In the genomic region with DNA sequence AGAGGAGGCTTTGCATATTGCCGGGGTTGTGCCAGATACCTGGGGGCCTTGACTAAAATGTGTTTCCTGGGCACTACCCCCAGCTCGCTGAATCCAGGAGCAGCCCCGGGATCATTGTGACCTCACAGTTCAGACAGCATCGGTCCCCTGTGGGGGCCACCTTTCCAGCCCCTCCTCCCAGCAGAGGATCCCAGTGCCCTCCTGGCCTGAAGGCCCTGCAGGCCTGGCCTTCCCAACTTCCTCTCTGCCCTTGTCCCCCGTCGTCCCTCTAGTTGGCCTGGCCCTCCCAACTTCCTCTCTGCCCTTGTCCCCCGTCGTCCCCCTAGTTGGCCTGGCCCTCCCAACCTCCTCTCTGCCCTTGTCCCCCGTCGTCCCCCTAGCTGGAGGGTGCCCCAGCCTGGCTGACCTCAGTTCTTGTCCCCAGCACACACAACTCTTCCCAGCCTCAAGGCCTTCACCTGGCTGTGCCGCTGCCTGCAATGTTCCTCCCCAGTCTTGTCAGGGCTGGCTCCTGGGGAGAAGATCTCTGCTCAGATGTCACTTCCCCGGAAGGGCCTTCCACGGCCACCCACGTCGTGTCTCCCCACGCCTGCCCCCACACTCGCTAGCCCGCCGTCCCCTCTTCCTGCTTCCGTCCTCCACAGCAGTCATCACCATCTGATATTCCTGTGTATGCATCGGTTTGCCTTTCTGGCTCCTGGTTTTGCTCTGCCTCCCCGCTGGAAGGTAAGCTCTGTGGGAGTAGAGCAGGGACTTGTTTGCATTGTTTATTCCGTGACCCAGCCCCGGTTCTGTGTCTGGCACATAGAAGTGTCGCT, we compare ENCODE assay signal across 25 cellular contexts. TPM values are rescaled to one million over a fixed set of nuclear protein-coding genes. Genes with fewer than 3 reads are reported as not detected.
DNase-seq lines count a peak whose midpoint lies in the region; ATAC-seq, FAIRE-seq and TF ChIP-seq lines count a peak whose summit lies in the region.
"Had no signal": no experiment of that assay in that cellular context is flagged by ENCODE, and none has a peak within 500 bp of the region (broad histone marks: within the 10 kb centered on the region; RNA-seq: fewer than 3 reads in every experiment).

No MANE protein-coding gene starts in this region.

- DNase-seq in activated CD8-positive, alpha-beta memory T cell treated with anti-CD3 and anti-CD28 coated beads for 24 hours, result peak; percentile 37
- DNase-seq in activated CD8-positive, alpha-beta memory T cell treated with anti-CD3 and anti-CD28 coated beads, Interleukin-2, amount 50 U/mL, for 48 hours, result no peak
- no peak for DNase-seq in bronchial epithelial cell (ENCODE audit: low read depth)
- peak; percentile 7 for DNase-seq in mucosa of gallbladder (ENCODE audit: low spot score)
- DNase-seq in type B pancreatic cell (ENCODE audit: extremely low spot score, unreplicated experiment), result peak; percentile 63
- no peak for DNase-seq in NCI-H2107 (lab: John Stamatoyannopoulos, UW)
- no peak for DNase-seq in medulla oblongata (ENCODE audit: extremely low spot score)
- DNase-seq: activated CD4-positive, alpha-beta T cell treated with anti-CD3 and anti-CD28 coated beads, Interleukin-2, amount 10 ng/mL, durations not matched to agents 24 days and 14 days; activated naive CD8-positive, alpha-beta T cell treated with anti-CD3 and anti-CD28 coated beads, Interleukin-2, amount 50 U/mL, for 24 hours; body of pancreas; cortex of kidney; DMS79; left cardiac atrium; naive thymus-derived CD8-positive, alpha-beta T cell; NCI-H510A; psoas muscle; stimulated activated CD4-positive, alpha-beta T cell treated with anti-CD3 and anti-CD28 coated beads, Interleukin-2, amount 100 ng/mL, for 24 hours had no signal

- H3K27me3 ChIP-seq in bronchial epithelial cell (ENCODE audit: control insufficient read depth, insufficient read depth, low read length), result no peaks in the 10 kb centered on the region
- H3K27me3 ChIP-seq: body of pancreas, Peyer's patch had no signal

- H3K9me3 Mint-ChIP-seq in type B pancreatic cell, result no peaks in the 10 kb centered on the region
- H3K9me3 Mint-ChIP-seq: activated CD4-positive, alpha-beta T cell treated with anti-CD3 and anti-CD28 coated beads, Interleukin-2, amount 10 ng/mL, durations not matched to agents 24 days and 14 days; activated naive CD8-positive, alpha-beta T cell treated with anti-CD3 and anti-CD28 coated beads, Interleukin-2, amount 50 U/mL, for 24 hours; naive thymus-derived CD8-positive, alpha-beta T cell; stimulated activated memory B cell treated with anti-CD40 and anti-IgM and Interleukin-4, amounts not matched to agents 10 μg/mL and 1 μg/mL and 100 μg/mL, for 72 hours had no signal

- no peak overlapping the region for H3K4me3 ChIP-seq in bronchial epithelial cell (ENCODE audit: low read depth, low read length)
- H3K4me3 ChIP-seq: body of pancreas, Peyer's patch, psoas muscle, skin epidermis, thoracic aorta had no signal

- peak; percentile 84 for FAIRE-seq in bronchial epithelial cell (lab: Jason Lieb, UNC)
- FAIRE-seq: endometrium had no signal

- no peaks in the 10 kb centered on the region for H3K36me3 ChIP-seq in bronchial epithelial cell (ENCODE audit: control insufficient read depth, insufficient read depth, low read length)
- H3K36me3 ChIP-seq: Peyer's patch, thoracic aorta had no signal

- peak overlapping the region; percentile 38 for H3K27ac Mint-ChIP-seq in type B pancreatic cell
- H3K27ac Mint-ChIP-seq: activated CD4-positive, alpha-beta T cell treated with anti-CD3 and anti-CD28 coated beads, Interleukin-2, amount 10 ng/mL, durations not matched to agents 24 days and 14 days; activated naive CD8-positive, alpha-beta T cell treated with anti-CD3 and anti-CD28 coated beads, Interleukin-2, amount 50 U/mL, for 24 hours; naive thymus-derived CD8-positive, alpha-beta T cell; stimulated activated memory B cell treated with anti-CD40 and anti-IgM and Interleukin-4, amounts not matched to agents 10 μg/mL and 1 μg/mL and 100 μg/mL, for 72 hours had no signal

- peaks cover 33% of the 10 kb centered on the region for H3K4me1 Mint-ChIP-seq in type B pancreatic cell (ENCODE audit: unreplicated experiment)
- H3K4me1 Mint-ChIP-seq: activated CD4-positive, alpha-beta T cell treated with anti-CD3 and anti-CD28 coated beads, Interleukin-2, amount 10 ng/mL, durations not matched to agents 24 days and 14 days; activated naive CD8-positive, alpha-beta T cell treated with anti-CD3 and anti-CD28 coated beads, Interleukin-2, amount 50 U/mL, for 24 hours; naive thymus-derived CD8-positive, alpha-beta T cell; stimulated activated memory B cell treated with anti-CD40 and anti-IgM and Interleukin-4, amounts not matched to agents 10 μg/mL and 1 μg/mL and 100 μg/mL, for 72 hours had no signal

- no peak overlapping the region for H3K4me3 Mint-ChIP-seq in type B pancreatic cell
- H3K4me3 Mint-ChIP-seq: activated CD4-positive, alpha-beta T cell treated with anti-CD3 and anti-CD28 coated beads, Interleukin-2, amount 10 ng/mL, durations not matched to agents 24 days and 14 days; activated naive CD8-positive, alpha-beta T cell treated with anti-CD3 and anti-CD28 coated beads, Interleukin-2, amount 50 U/mL, for 24 hours; naive thymus-derived CD8-positive, alpha-beta T cell; stimulated activated memory B cell treated with anti-CD40 and anti-IgM and Interleukin-4, amounts not matched to agents 10 μg/mL and 1 μg/mL and 100 μg/mL, for 72 hours had no signal

- peaks cover 12% of the 10 kb centered on the region for H3K27me3 Mint-ChIP-seq in type B pancreatic cell

- ATAC-seq in HG03139 (IDR thresholded peaks at IDR 0.05; ENCODE audit: unreplicated experiment), result no peak
- ATAC-seq: activated naive CD8-positive, alpha-beta T cell treated with anti-CD3 and anti-CD28 coated beads, Interleukin-2, amount 50 U/mL, for 24 hours; body of pancreas; left cardiac atrium; naive thymus-derived CD8-positive, alpha-beta T cell; psoas muscle; stimulated activated memory B cell treated with anti-CD40 and anti-IgM and Interleukin-4, amounts not matched to agents 10 μg/mL and 1 μg/mL and 100 μg/mL, for 72 hours had no signal

- H3K36me3 Mint-ChIP-seq in type B pancreatic cell, result peaks cover 3% of the 10 kb centered on the region
- H3K36me3 Mint-ChIP-seq: naive thymus-derived CD8-positive, alpha-beta T cell; stimulated activated memory B cell treated with anti-CD40 and anti-IgM and Interleukin-4, amounts not matched to agents 10 μg/mL and 1 μg/mL and 100 μg/mL, for 72 hours had no signal

- TF ChIP-seq CTCF in bronchial epithelial cell (IDR thresholded peaks at IDR 0.05; ENCODE audit: insufficient read depth, low read length, severe bottlenecking), result no peak
- TF ChIP-seq CTCF in type B pancreatic cell (conservative IDR thresholded peaks at IDR 0.05), result no peak

RNA-seq across cellular contexts. Expression of gene ANO1, which starts 12.6 kb away (rescaled TPM):
- total RNA-seq in bronchial epithelial cell (1.3 and 1.4 TPM in 2 replicates), mucosa of gallbladder (228 TPM), type B pancreatic cell (ENCODE audit: low replicate concordance) (14.9 and 29.2 TPM in 2 replicates)
- total RNA-seq: activated CD4-positive, alpha-beta T cell treated with anti-CD3 and anti-CD28 coated beads, Interleukin-2, amount 10 ng/mL, durations not matched to agents 24 days and 14 days; LHCN-M2; naive thymus-derived CD8-positive, alpha-beta T cell; T-helper 2 cell treated with Interferon-gamma antibody and Interleukin-4, amounts not matched to agents 100 ng/mL and 5 ng/mL, for 36 hours had no signal

Comparison
In these comparisons a context has a peak if more than half of its experiments do, and no peak if none do; other contexts are left out.
1. DNase-seq: peak in activated CD8-positive, alpha-beta memory T cell treated with anti-CD3 and anti-CD28 coated beads for 24 hours (single experiment), mucosa of gallbladder (single experiment) and type B pancreatic cell (single experiment); none in activated CD8-positive, alpha-beta memory T cell treated with anti-CD3 and anti-CD28 coated beads, Interleukin-2, amount 50 U/mL, for 48 hours (single experiment), bronchial epithelial cell (single experiment), NCI-H2107 (single experiment) and medulla oblongata (single experiment).